In the genomic region with DNA sequence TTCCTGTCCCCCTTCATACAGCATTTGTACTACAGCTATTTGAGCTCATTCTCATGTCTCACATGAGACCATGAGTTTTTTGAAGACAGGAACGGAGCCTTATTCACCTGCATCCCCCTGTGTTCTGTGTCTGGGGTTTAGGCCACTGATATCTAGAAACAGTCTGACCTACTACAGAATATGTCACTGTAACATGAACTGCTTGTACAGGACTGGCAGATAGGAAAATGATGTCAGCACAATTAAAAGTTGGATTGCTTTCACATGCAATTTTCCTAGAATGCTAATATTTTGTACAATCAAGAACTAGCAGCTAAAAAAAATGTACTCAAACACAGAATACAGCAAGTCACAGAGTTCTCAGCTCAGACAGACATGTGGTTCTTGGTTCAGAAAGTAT, we compare ENCODE assay signal across 19 cellular contexts.
DNase-seq lines count a peak whose midpoint lies in the region; ATAC-seq, FAIRE-seq and TF ChIP-seq lines count a peak whose summit lies in the region.
"Had no signal": no experiment of that assay in that cellular context is flagged by ENCODE, and none has a peak within 500 bp of the region (broad histone marks: within the 10 kb centered on the region; RNA-seq: fewer than 3 reads in every experiment).

No MANE protein-coding gene starts in this region.

- peaks cover 22% of the 10 kb centered on the region for H3K4me1 Mint-ChIP-seq in T-helper 2 cell treated with Interferon-gamma antibody and Interleukin-4, amounts not matched to agents 5 μg/mL and 100 μg/mL, for 36 hours (ENCODE audit: low read depth)
- H3K4me1 Mint-ChIP-seq in activated naive CD8-positive, alpha-beta T cell treated with anti-CD3 and anti-CD28 coated beads, Interleukin-2, amount 10 ng/mL, durations not matched to agents 7 days and 5 days: peaks cover 18% of the 10 kb centered on the region
- H3K4me1 Mint-ChIP-seq in mesothelial cell of epicardium: peaks cover 34% of the 10 kb centered on the region

- FAIRE-seq in H54 (lab: Jason Lieb, UNC): peak; percentile 75
- FAIRE-seq: islet of Langerhans had no signal

- no peak for TF ChIP-seq POLR2A in H54 (IDR thresholded peaks at IDR 0.05; ENCODE audit: low read depth, low read length)

- H3K36me3 ChIP-seq in WERI-Rb-1: no peaks in the 10 kb centered on the region
- H3K36me3 ChIP-seq: breast epithelium, heart left ventricle, prostate gland, vagina had no signal

- H3K9me3 ChIP-seq in WERI-Rb-1 (ENCODE audit: severe bottlenecking): no peaks in the 10 kb centered on the region
- H3K9me3 ChIP-seq: breast epithelium, heart left ventricle, prostate gland, vagina had no signal

- no peaks in the 10 kb centered on the region for H3K27me3 Mint-ChIP-seq in T-helper 2 cell treated with Interferon-gamma antibody and Interleukin-4, amounts not matched to agents 5 μg/mL and 100 μg/mL, for 36 hours (ENCODE audit: low read depth)
- no peaks in the 10 kb centered on the region for H3K27me3 Mint-ChIP-seq in activated naive CD8-positive, alpha-beta T cell treated with anti-CD3 and anti-CD28 coated beads, Interleukin-2, amount 10 ng/mL, durations not matched to agents 7 days and 5 days
- no peaks in the 10 kb centered on the region for H3K27me3 Mint-ChIP-seq in mesothelial cell of epicardium (ENCODE audit: low read depth)

- H3K9me3 Mint-ChIP-seq in T-helper 2 cell treated with Interferon-gamma antibody and Interleukin-4, amounts not matched to agents 5 μg/mL and 100 μg/mL, for 36 hours: no peaks in the 10 kb centered on the region
- no peaks in the 10 kb centered on the region for H3K9me3 Mint-ChIP-seq in activated naive CD8-positive, alpha-beta T cell treated with anti-CD3 and anti-CD28 coated beads, Interleukin-2, amount 10 ng/mL, durations not matched to agents 7 days and 5 days
- no peaks in the 10 kb centered on the region for H3K9me3 Mint-ChIP-seq in mesothelial cell of epicardium
- H3K9me3 Mint-ChIP-seq: nephron progenitor cell had no signal

- H3K27ac Mint-ChIP-seq in T-helper 2 cell treated with Interferon-gamma antibody and Interleukin-4, amounts not matched to agents 5 μg/mL and 100 μg/mL, for 36 hours: peak overlapping the region; percentile 5
- H3K27ac Mint-ChIP-seq in activated naive CD8-positive, alpha-beta T cell treated with anti-CD3 and anti-CD28 coated beads, Interleukin-2, amount 10 ng/mL, durations not matched to agents 7 days and 5 days: peak overlapping the region; percentile 74
- H3K27ac Mint-ChIP-seq in mesothelial cell of epicardium: peak overlapping the region; percentile 26
- H3K27ac Mint-ChIP-seq: nephron progenitor cell had no signal

- POLR2A ChIA-PET in activated naive CD8-positive, alpha-beta T cell treated with anti-CD3 and anti-CD28 coated beads, Interleukin-2, amount 10 ng/mL, durations not matched to agents 7 days and 5 days (lab: Charles Lee): interaction anchor here (1.3 to 1.4 kb wide), 2 partner anchors 63 to 223 kb away, joined by 3 read pairs; no protein-coding TSS in a partner anchor

- H3K4me3 ChIP-seq in WERI-Rb-1 (ENCODE audit: low read depth, low read length): no peak overlapping the region
- H3K4me3 ChIP-seq: breast epithelium, heart left ventricle, prostate gland, vagina had no signal

- no peak for DNase-seq in T-helper 2 cell treated with Interferon-gamma antibody and Interleukin-4, amounts not matched to agents 5 μg/mL and 100 μg/mL, for 36 hours (ENCODE audit: low spot score)
- DNase-seq in T-helper 2 cell: no peak
- no peak for DNase-seq in H54 (ENCODE audit: insufficient read length, low spot score)
- DNase-seq in activated naive CD8-positive, alpha-beta T cell treated with anti-CD3 and anti-CD28 coated beads, Interleukin-2, amount 10 ng/mL, durations not matched to agents 7 days and 5 days: no peak
- no peak for DNase-seq in mesothelial cell of epicardium (ENCODE audit: low spot score in 2 of 2, unreplicated experiment in 2 of 2)
- DNase-seq in stimulated activated CD4-positive, alpha-beta T cell treated with anti-CD3 and anti-CD28 coated beads, Interleukin-2, amount 100 ng/mL, for 48 hours: no peak
- DNase-seq in WERI-Rb-1: no peak
- DNase-seq: activated naive CD4-positive, alpha-beta T cell treated with Interleukin-2 at 50 U/mL for 16 hours; GOT3; heart left ventricle; NCI-H1694; NCI-H526; nephron progenitor cell; stimulated activated CD4-positive, alpha-beta T cell treated with anti-CD3 and anti-CD28 coated beads, Interleukin-12 subunit alpha, Interleukin-12 subunit beta, amount 100 ng/mL, for 4 hours had no signal

- H3K36me3 Mint-ChIP-seq in T-helper 2 cell treated with Interferon-gamma antibody and Interleukin-4, amounts not matched to agents 5 μg/mL and 100 μg/mL, for 36 hours (ENCODE audit: low read depth): no peaks in the 10 kb centered on the region
- H3K36me3 Mint-ChIP-seq in activated naive CD8-positive, alpha-beta T cell treated with anti-CD3 and anti-CD28 coated beads, Interleukin-2, amount 10 ng/mL, durations not matched to agents 7 days and 5 days: no peaks in the 10 kb centered on the region
- H3K36me3 Mint-ChIP-seq in mesothelial cell of epicardium: no peaks in the 10 kb centered on the region

- no peak overlapping the region for H3K27ac ChIP-seq in WERI-Rb-1
- H3K27ac ChIP-seq: breast epithelium, heart left ventricle, prostate gland, vagina had no signal

- no peak overlapping the region for H3K4me3 Mint-ChIP-seq in T-helper 2 cell treated with Interferon-gamma antibody and Interleukin-4, amounts not matched to agents 5 μg/mL and 100 μg/mL, for 36 hours
- no peak overlapping the region for H3K4me3 Mint-ChIP-seq in activated naive CD8-positive, alpha-beta T cell treated with anti-CD3 and anti-CD28 coated beads, Interleukin-2, amount 10 ng/mL, durations not matched to agents 7 days and 5 days
- no peak overlapping the region for H3K4me3 Mint-ChIP-seq in mesothelial cell of epicardium
- H3K4me3 Mint-ChIP-seq: nephron progenitor cell had no signal

- H3K27me3 ChIP-seq in WERI-Rb-1 (ENCODE audit: insufficient read depth, low read depth, severe bottlenecking): no peaks in the 10 kb centered on the region
- H3K27me3 ChIP-seq: breast epithelium, heart left ventricle, vagina had no signal

- no peak for ATAC-seq in activated naive CD8-positive, alpha-beta T cell treated with anti-CD3 and anti-CD28 coated beads, Interleukin-2, amount 10 ng/mL, durations not matched to agents 7 days and 5 days (ENCODE audit: low read depth)
- no peak for ATAC-seq in activated CD4-positive, CD25-positive, alpha-beta regulatory T cell treated with anti-CD3 and anti-CD28 coated beads, Interleukin-2, amount 50 U/mL, for 24 hours

- TF ChIP-seq CTCF in mesothelial cell of epicardium (IDR thresholded peaks at IDR 0.05; ENCODE audit: unreplicated experiment) (no peak), WERI-Rb-1 (IDR thresholded peaks at IDR 0.05; ENCODE audit: low read depth, low read length) (no peak)

Comparison
In these comparisons a context has a peak if more than half of its experiments do, and no peak if none do; other contexts are left out.
1. H3K27ac Mint-ChIP-seq: peak in every context shown above with its lines; median percentile 74 in activated naive CD8-positive, alpha-beta T cell treated with anti-CD3 and anti-CD28 coated beads, Interleukin-2, amount 10 ng/mL, durations not matched to agents 7 days and 5 days; 26 in mesothelial cell of epicardium; 5 in T-helper 2 cell treated with Interferon-gamma antibody and Interleukin-4, amounts not matched to agents 5 μg/mL and 100 μg/mL, for 36 hours.